ENCODE assay signal across 1 cellular context in the genomic region with DNA sequence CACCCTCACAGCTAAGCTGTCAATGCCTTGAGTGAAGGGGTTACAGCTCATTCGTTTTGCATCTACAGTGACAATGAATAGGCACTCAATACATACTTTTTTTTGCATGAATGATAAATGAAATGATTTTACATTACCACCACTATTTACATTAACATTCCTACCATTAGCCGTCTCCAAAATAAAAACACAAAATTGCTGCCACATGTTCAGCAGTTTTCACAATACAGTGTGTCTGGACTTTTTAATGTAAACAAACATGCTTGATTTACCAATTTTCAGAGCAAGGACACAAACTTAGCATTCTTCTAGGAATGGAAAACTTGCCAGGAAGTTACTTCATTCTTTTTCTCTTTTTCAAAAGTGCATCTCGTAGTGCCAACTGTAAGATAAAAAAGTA.
TF ChIP-seq lines count a peak whose summit lies in the region.

No MANE protein-coding gene starts in this region.

TF ChIP-seq in IMR-90, 13 proteins besides CTCF, POLR2A, EP300 and RAD21:
- TF ChIP-seq BHLHE40 (IDR thresholded peaks at IDR 0.05; ENCODE audit: low read depth, low read length) (no peak), NFE2L2 (IDR thresholded peaks at IDR 0.05; ENCODE audit: low read depth, low read length) (no peak), MXI1 (IDR thresholded peaks at IDR 0.05; ENCODE audit: borderline replicate concordance, low read depth, low read length) (no peak), RCOR1 (IDR thresholded peaks at IDR 0.05; ENCODE audit: insufficient replicate concordance, low read length) (no peak), CEBPB (IDR thresholded peaks at IDR 0.05; ENCODE audit: low read depth, low read length) (no peak), MAZ (IDR thresholded peaks at IDR 0.05; ENCODE audit: borderline replicate concordance, low read depth, low read length) (no peak), MAFK (IDR thresholded peaks at IDR 0.05; ENCODE audit: low read depth, low read length) (no peak), SMC3 (IDR thresholded peaks at IDR 0.05; ENCODE audit: low read depth, low read length) (no peak), CHD1 (IDR thresholded peaks at IDR 0.05; ENCODE audit: low read depth, low read length) (no peak), FOS (IDR thresholded peaks at IDR 0.05; ENCODE audit: low read depth, low read length) (no peak)
- TF ChIP-seq, protein P1, sequence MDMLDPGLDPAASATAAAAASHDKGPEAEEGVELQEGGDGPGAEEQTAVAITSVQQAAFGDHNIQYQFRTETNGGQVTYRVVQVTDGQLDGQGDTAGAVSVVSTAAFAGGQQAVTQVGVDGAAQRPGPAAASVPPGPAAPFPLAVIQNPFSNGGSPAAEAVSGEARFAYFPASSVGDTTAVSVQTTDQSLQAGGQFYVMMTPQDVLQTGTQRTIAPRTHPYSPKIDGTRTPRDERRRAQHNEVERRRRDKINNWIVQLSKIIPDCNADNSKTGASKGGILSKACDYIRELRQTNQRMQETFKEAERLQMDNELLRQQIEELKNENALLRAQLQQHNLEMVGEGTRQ (IDR thresholded peaks at IDR 0.05; ENCODE audit: low read depth, low read length) = no peak
